1 cellular context compared by ENCODE assay signal in the genomic region with DNA sequence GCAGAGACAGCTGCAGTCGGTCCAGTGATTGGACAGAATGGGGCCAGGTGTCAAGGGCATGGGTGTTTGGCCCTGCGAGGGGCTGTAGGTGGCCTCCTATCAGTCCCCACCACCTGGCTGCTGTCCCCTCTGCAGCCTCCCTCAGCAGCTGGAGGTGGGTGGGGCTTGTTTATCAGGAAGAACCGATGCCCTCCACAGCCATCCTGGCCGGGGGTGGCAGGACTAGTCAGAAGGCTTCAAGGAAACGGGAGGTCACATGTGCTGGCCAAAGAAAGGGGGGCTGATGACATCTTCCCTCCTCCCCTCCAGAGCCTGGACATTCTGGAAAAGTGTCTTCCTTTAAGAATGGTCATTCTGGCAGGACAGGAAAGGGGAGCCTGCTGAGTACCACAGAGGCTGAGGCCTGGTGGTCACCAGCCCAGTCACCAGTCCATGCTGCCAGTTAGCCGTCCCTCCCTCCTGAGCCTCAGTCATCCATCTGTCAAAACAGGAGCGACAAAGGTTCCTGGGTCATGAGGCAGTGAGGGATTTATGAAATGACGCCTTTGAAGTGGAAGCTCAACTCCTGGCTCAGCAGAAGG.
TF ChIP-seq lines count a peak whose summit lies in the region.

No MANE protein-coding gene starts in this region.

TF ChIP-seq in H1, 55 proteins besides CTCF, POLR2A, EP300 and RAD21:
- TF ChIP-seq HDAC2 (IDR thresholded peaks at IDR 0.05; ENCODE audit: borderline replicate concordance in 1 of 2, low read depth in 2 of 2, low read length in 2 of 2), result no peak
- TF ChIP-seq, protein P1, sequence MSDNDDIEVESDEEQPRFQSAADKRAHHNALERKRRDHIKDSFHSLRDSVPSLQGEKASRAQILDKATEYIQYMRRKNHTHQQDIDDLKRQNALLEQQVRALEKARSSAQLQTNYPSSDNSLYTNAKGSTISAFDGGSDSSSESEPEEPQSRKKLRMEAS (IDR thresholded peaks at IDR 0.05), result 0 out of 2 replicates have a peak, but pooled peaks have one; percentile 13
